ENCODE assay signal across 16 cellular contexts in genomic region chr16:28208824-28209223, GRCh38. TPM values are rescaled to one million over a fixed set of nuclear protein-coding genes. Genes with fewer than 3 reads are reported as not detected.
DNase-seq lines count a peak whose midpoint lies in the region; TF ChIP-seq lines count a peak whose summit lies in the region.
"Had no signal": no experiment of that assay in that cellular context is flagged by ENCODE, and none has a peak within 500 bp of the region (broad histone marks: within the 10 kb centered on the region; RNA-seq: fewer than 3 reads in every experiment).

No MANE protein-coding gene starts in this region.

- H3K27me3 ChIP-seq in Caco-2 (replicated peaks; ENCODE audit: control insufficient read depth, insufficient read depth, low read length): no peaks in the 10 kb centered on the region
- H3K27me3 ChIP-seq: esophagus squamous epithelium, thyroid gland had no signal

- no peaks in the 10 kb centered on the region for H3K9me3 Mint-ChIP-seq in activated CD4-positive, alpha-beta T cell treated with anti-CD3 and anti-CD28 coated beads, Interleukin-2, amount 10 ng/mL, durations not matched to agents 24 days and 14 days
- no peaks in the 10 kb centered on the region for H3K9me3 Mint-ChIP-seq in brain
- H3K9me3 Mint-ChIP-seq in neural crest cell: peaks cover 2% of the 10 kb centered on the region
- no peaks in the 10 kb centered on the region for H3K9me3 Mint-ChIP-seq in Caco-2 (ENCODE audit: unreplicated experiment)

- BruUV-seq in Caco-2 (replicated peaks; lab: Mats Ljungman, UMichigan): no TSS peak

- H3K4me1 ChIP-seq in Caco-2: peaks cover 5% of the 10 kb centered on the region; the same call in 1 of the 2 replicates

- peak overlapping the region; percentile 85 for H3K27ac Mint-ChIP-seq in activated CD4-positive, alpha-beta T cell treated with anti-CD3 and anti-CD28 coated beads, Interleukin-2, amount 10 ng/mL, durations not matched to agents 24 days and 14 days
- H3K27ac Mint-ChIP-seq in brain: peak overlapping the region in 4 of 5 experiments; percentile 9 to 51 (median 38)
- no peak overlapping the region for H3K27ac Mint-ChIP-seq in neural crest cell (ENCODE audit: unreplicated experiment)
- H3K27ac Mint-ChIP-seq in Caco-2 (ENCODE audit: unreplicated experiment): no peak overlapping the region

- DNase-seq in activated CD4-positive, alpha-beta T cell treated with anti-CD3 and anti-CD28 coated beads, Interleukin-2, amount 10 ng/mL, durations not matched to agents 24 days and 14 days: no peak
- DNase-seq in activated CD4-positive, alpha-beta T cell treated with anti-CD3 and anti-CD28 coated beads for 48 hours: no peak
- DNase-seq in NB4 (ENCODE audit: low read depth) (no peak), neural crest cell (ENCODE audit: low read depth, low spot score) (no peak), kidney tubule cell (ENCODE audit: low spot score) (no peak), Caco-2 (no peak), GM13976 (ENCODE audit: low spot score) (no peak)
- DNase-seq: ACHN; activated CD4-positive, alpha-beta T cell treated with anti-CD3 and anti-CD28 coated beads for 1 hour; esophagus squamous epithelium; hypothalamus; left ventricle myocardium superior; MV-4-11; nucleus accumbens; thyroid gland had no signal

- H3K4me3 ChIP-seq in NB4 (ENCODE audit: low read depth, low read length) (peak overlapping the region; percentile 95), Caco-2 (ENCODE audit: low read depth, low read length) (no peak overlapping the region)
- H3K4me3 ChIP-seq: esophagus squamous epithelium, thyroid gland had no signal

- peak overlapping the region; percentile 89 for H3K4me3 Mint-ChIP-seq in activated CD4-positive, alpha-beta T cell treated with anti-CD3 and anti-CD28 coated beads, Interleukin-2, amount 10 ng/mL, durations not matched to agents 24 days and 14 days
- H3K4me3 Mint-ChIP-seq in brain: peak overlapping the region; percentile 60 to 84 (median 73)
- peak overlapping the region; percentile 69 for H3K4me3 Mint-ChIP-seq in neural crest cell
- no peak overlapping the region for H3K4me3 Mint-ChIP-seq in Caco-2 (ENCODE audit: unreplicated experiment)

- CTCF ChIA-PET in Caco-2 (lab: Charles Lee): no interaction called here

- no peaks in the 10 kb centered on the region for H3K27me3 Mint-ChIP-seq in activated CD4-positive, alpha-beta T cell treated with anti-CD3 and anti-CD28 coated beads, Interleukin-2, amount 10 ng/mL, durations not matched to agents 24 days and 14 days
- H3K27me3 Mint-ChIP-seq in brain (no peaks in the 10 kb centered on the region), neural crest cell (ENCODE audit: low read depth) (no peaks in the 10 kb centered on the region), Caco-2 (ENCODE audit: insufficient read depth, unreplicated experiment) (no peaks in the 10 kb centered on the region)

- TF ChIP-seq POLR2A in NB4 (IDR thresholded peaks at IDR 0.05; ENCODE audit: extremely low read depth, insufficient read length): no peak

- no peaks in the 10 kb centered on the region for H3K9me3 ChIP-seq in Caco-2
- H3K9me3 ChIP-seq: esophagus squamous epithelium, thyroid gland had no signal

- H3K36me3 ChIP-seq in Caco-2 (ENCODE audit: control insufficient read depth, insufficient read depth, low read length): no peaks in the 10 kb centered on the region

- POLR2A ChIA-PET in Caco-2 (lab: Charles Lee): no interaction called here

- TF ChIP-seq CTCF in NB4 (IDR thresholded peaks at IDR 0.05; ENCODE audit: low read depth, low read length) (no peak), brain (conservative IDR thresholded peaks at IDR 0.05) (no peak), neural crest cell (conservative IDR thresholded peaks at IDR 0.05) (no peak), Caco-2 (IDR thresholded peaks at IDR 0.05; ENCODE audit: insufficient read depth in 1 of 2, low read depth in 1 of 2, low read length in 1 of 2, severe bottlenecking in 1 of 2, unreplicated experiment in 1 of 2) (no peak), GM13976 (IDR thresholded peaks at IDR 0.05; ENCODE audit: borderline replicate concordance, control extremely low read depth, extremely low read depth, insufficient read depth, missing control alignments) (no peak)

- in situ Hi-C loops in GM13976 (cut with MboI; ENCODE audit: low sequenced_read_pairs, unreplicated experiment): loop anchor here (10.0 kb wide), 1 partner anchor 64 kb away; no protein-coding TSS in a partner anchor

- peaks cover 29% of the 10 kb centered on the region for H3K4me1 Mint-ChIP-seq in activated CD4-positive, alpha-beta T cell treated with anti-CD3 and anti-CD28 coated beads, Interleukin-2, amount 10 ng/mL, durations not matched to agents 24 days and 14 days
- peaks cover 51% of the 10 kb centered on the region for H3K4me1 Mint-ChIP-seq in brain
- H3K4me1 Mint-ChIP-seq in neural crest cell: peaks cover 24% of the 10 kb centered on the region
- H3K4me1 Mint-ChIP-seq in Caco-2 (ENCODE audit: low read depth, unreplicated experiment): peaks cover 12% of the 10 kb centered on the region

- intact Hi-C loops in activated CD4-positive, alpha-beta T cell treated with anti-CD3 and anti-CD28 coated beads, Interleukin-2, amount 10 ng/mL, durations not matched to agents 24 days and 14 days (cut with micrococcal nuclease): no loop called here
- intact Hi-C loops in Caco-2 (cut with micrococcal nuclease; ENCODE audit: unreplicated experiment): no loop called here

- H3K36me3 Mint-ChIP-seq in activated CD4-positive, alpha-beta T cell treated with anti-CD3 and anti-CD28 coated beads, Interleukin-2, amount 10 ng/mL, durations not matched to agents 24 days and 14 days (ENCODE audit: low read depth): peaks cover 45% of the 10 kb centered on the region
- peaks cover 31% of the 10 kb centered on the region for H3K36me3 Mint-ChIP-seq in brain
- peaks cover 3% of the 10 kb centered on the region for H3K36me3 Mint-ChIP-seq in neural crest cell (ENCODE audit: low read depth)
- peaks cover 29% of the 10 kb centered on the region for H3K36me3 Mint-ChIP-seq in Caco-2 (ENCODE audit: insufficient read depth, unreplicated experiment)

RNA-seq across cellular contexts. Expression of gene XPO6, which starts 2.9 kb away (rescaled TPM):
- total RNA-seq in activated CD4-positive, alpha-beta T cell treated with anti-CD3 and anti-CD28 coated beads, Interleukin-2, amount 10 ng/mL, durations not matched to agents 24 days and 14 days: 230 and 245 TPM in 2 replicates
- 80.2 TPM for polyA plus RNA-seq in brain (ENCODE audit: insufficient read depth, low read depth, low replicate concordance)
- total RNA-seq in neural crest cell: 146 and 148 TPM in 2 replicates
- 110 and 112 TPM in 2 replicates for total RNA-seq in Caco-2 (2022)

Comparison
In these comparisons a context has a peak if more than half of its experiments do, and no peak if none do; other contexts are left out.
1. H3K27ac Mint-ChIP-seq: peak in activated CD4-positive, alpha-beta T cell treated with anti-CD3 and anti-CD28 coated beads, Interleukin-2, amount 10 ng/mL, durations not matched to agents 24 days and 14 days (single experiment) and brain (4 of 5); none in neural crest cell (single experiment) and Caco-2 (single experiment).